Comparison of ENCODE assay signal across 10 cellular contexts in genomic region chr13:101919541-101920306, GRCh38.
DNase-seq lines count a peak whose midpoint lies in the region; ATAC-seq, FAIRE-seq and TF ChIP-seq lines count a peak whose summit lies in the region.
"Had no signal": no experiment of that assay in that cellular context is flagged by ENCODE, and none has a peak within 500 bp of the region (broad histone marks: within the 10 kb centered on the region; RNA-seq: fewer than 3 reads in every experiment).

No MANE protein-coding gene starts in this region.

- no peak for FAIRE-seq in bronchial epithelial cell (lab: Jason Lieb, UNC)
- FAIRE-seq: small intestine had no signal

- H3K4me1 ChIP-seq in gastrocnemius medialis: peaks cover 4 to 6% of the 10 kb centered on the region in 2 donors

- intact Hi-C loops in gastrocnemius medialis (cut with DNase I; ENCODE audit: low total_unique reads): no loop called here

- DNase-seq in AG20443 (ENCODE audit: low spot score) (peak; percentile 55), NB4 (ENCODE audit: low read depth) (peak; percentile 14), bronchial epithelial cell (ENCODE audit: low read depth) (peak; percentile 4), kidney epithelial cell (ENCODE audit: low read depth) (no peak), gastrocnemius medialis (no peak), LoVo (ENCODE audit: low spot score) (no peak), SIG-M5 (lab: John Stamatoyannopoulos, UW) (no peak)
- no peak for DNase-seq in stimulated activated CD4-positive, alpha-beta T cell treated with anti-CD3 and anti-CD28 coated beads, Interleukin-4, amount 100 ng/mL, for 24 hours
- DNase-seq: small intestine had no signal

- H3K4me3 ChIP-seq in NB4 (ENCODE audit: low read depth, low read length) (no peak overlapping the region), bronchial epithelial cell (ENCODE audit: low read depth, low read length) (no peak overlapping the region), kidney epithelial cell (ENCODE audit: low read depth, low read length) (peak overlapping the region; percentile 0), gastrocnemius medialis (no peak overlapping the region)
- H3K4me3 ChIP-seq: SJSA1 had no signal

- no peak for TF ChIP-seq CTCF in NB4 (IDR thresholded peaks at IDR 0.05; ENCODE audit: low read depth, low read length)
- TF ChIP-seq CTCF in bronchial epithelial cell (IDR thresholded peaks at IDR 0.05; ENCODE audit: insufficient read depth, low read length, severe bottlenecking): no peak
- peak; percentile 8 for TF ChIP-seq CTCF in kidney epithelial cell (IDR thresholded peaks at IDR 0.05; ENCODE audit: insufficient read depth, low read length, poor library complexity, severe bottlenecking)
- no peak for TF ChIP-seq CTCF in gastrocnemius medialis (IDR thresholded peaks at IDR 0.05 in 4 of 5, conservative IDR thresholded peaks at IDR 0.05 in 1 of 5)

- no peak overlapping the region for H3K27ac ChIP-seq in gastrocnemius medialis
- H3K27ac ChIP-seq: SJSA1 had no signal

- ATAC-seq in gastrocnemius medialis: no peak

- H3K9me3 ChIP-seq in gastrocnemius medialis: no peaks in the 10 kb centered on the region

- H3K36me3 ChIP-seq in bronchial epithelial cell (ENCODE audit: control insufficient read depth, insufficient read depth, low read length): no peaks in the 10 kb centered on the region
- H3K36me3 ChIP-seq in kidney epithelial cell (ENCODE audit: control insufficient read depth, insufficient read depth, low read length): no peaks in the 10 kb centered on the region
- H3K36me3 ChIP-seq in gastrocnemius medialis: no peaks in the 10 kb centered on the region
- H3K36me3 ChIP-seq: SJSA1 had no signal

- no peak for TF ChIP-seq POLR2A in NB4 (IDR thresholded peaks at IDR 0.05; ENCODE audit: extremely low read depth, insufficient read length)
- TF ChIP-seq POLR2A in gastrocnemius medialis (IDR thresholded peaks at IDR 0.05): no peak

- H3K27me3 ChIP-seq in bronchial epithelial cell (ENCODE audit: control insufficient read depth, insufficient read depth, low read length): peaks cover 24% of the 10 kb centered on the region
- H3K27me3 ChIP-seq in kidney epithelial cell (ENCODE audit: control insufficient read depth, insufficient read depth, low read length): peaks cover 42% of the 10 kb centered on the region
- H3K27me3 ChIP-seq in gastrocnemius medialis: peaks cover 41 to 54% (median 54%) of the 10 kb centered on the region in 3 donors

- in situ Hi-C loops in gastrocnemius medialis (cut with MboI; ENCODE audit: low sequenced_read_pairs in 4 of 4): no loop called here

Comparison
In these comparisons a context has a peak if more than half of its experiments do, and no peak if none do; other contexts are left out.
1. DNase-seq: peak in AG20443 (single experiment), NB4 (single experiment) and bronchial epithelial cell (single experiment); none in kidney epithelial cell (single experiment), gastrocnemius medialis (0 of 2), LoVo (single experiment), SIG-M5 (single experiment) and stimulated activated CD4-positive, alpha-beta T cell treated with anti-CD3 and anti-CD28 coated beads, Interleukin-4, amount 100 ng/mL, for 24 hours (single experiment).